8 cellular contexts compared by ENCODE assay signal in the genomic region with DNA sequence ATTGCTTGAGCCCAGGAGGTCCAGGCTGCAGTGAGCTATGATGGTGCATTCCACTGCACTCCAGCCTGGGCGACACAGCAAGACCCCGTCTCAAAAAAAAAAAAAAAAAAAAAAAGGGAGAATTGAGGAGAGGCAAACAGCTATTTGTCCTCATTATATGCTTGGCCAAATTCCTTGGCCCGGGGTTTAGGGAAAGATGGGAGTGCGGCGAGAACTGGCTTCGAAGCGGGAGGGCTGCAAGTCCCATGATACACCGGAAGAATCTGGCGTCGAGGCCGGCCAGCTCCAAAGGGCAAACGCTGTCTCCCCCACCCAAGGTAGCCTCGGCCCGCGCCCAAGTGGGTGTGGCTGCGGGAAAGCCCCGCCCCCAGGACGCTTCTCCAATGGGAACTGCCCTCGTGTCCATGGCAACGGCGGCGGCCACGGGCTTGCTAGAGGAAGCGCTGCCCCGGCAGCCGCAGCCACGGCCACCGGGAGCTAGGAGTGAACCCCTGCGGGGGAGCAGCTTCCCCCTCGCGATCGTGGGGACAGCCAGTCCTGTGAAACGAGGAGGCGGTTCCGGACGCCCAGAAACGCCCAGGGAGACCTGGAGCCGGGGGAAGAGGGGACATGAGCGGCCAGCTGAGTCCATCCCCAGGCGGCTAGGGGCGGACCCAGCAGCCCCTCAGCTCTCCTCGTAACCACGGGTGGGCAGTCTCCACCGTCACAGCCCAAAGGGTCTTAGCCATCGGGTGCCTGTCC. TPM values are rescaled to one million over a fixed set of nuclear protein-coding genes. Genes with fewer than 3 reads are reported as not detected.
A peak's percentile ranks its signal among the peaks of the same experiment; 100 is the strongest.
DNase-seq lines count a peak whose midpoint lies in the region; ATAC-seq, FAIRE-seq and TF ChIP-seq lines count a peak whose summit lies in the region.

A gene with protein sequence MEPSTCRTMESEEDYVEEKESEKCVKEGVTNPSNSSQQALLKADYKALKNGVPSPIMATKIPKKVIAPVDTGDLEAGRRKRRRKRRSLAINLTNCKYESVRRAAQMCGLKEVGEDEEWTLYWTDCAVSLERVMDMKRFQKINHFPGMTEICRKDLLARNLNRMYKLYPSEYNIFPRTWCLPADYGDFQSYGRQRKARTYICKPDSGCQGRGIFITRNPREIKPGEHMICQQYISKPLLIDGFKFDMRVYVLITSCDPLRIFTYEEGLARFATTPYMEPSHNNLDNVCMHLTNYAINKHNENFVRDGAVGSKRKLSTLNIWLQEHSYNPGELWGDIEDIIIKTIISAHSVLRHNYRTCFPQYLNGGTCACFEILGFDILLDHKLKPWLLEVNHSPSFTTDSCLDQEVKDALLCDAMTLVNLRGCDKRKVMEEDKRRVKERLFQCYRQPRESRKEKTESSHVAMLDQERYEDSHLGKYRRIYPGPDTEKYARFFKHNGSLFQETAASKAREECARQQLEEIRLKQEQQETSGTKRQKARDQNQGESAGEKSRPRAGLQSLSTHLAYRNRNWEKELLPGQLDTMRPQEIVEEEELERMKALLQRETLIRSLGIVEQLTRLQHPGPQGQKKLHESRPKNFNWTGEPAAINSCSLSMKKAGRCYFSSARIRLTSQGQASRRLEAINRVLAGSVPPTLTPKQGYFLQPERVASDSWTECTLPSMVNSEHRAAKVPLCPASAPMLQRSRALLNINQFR (plus strand): TSS at position 434 of the 741 bp plus-strand sequence. CDS start 1,075 bp downstream, outside the sequence.

- H3K4me3 ChIP-seq in DOHH2 (ENCODE audit: low read length) (peak within 1 kb of the TSS; percentile 75), HepG2 (replicated peaks in 1 of 3; ENCODE audit: insufficient read depth in 1 of 3, low read depth in 2 of 3, low read length in 3 of 3) (peak within 1 kb of the TSS; percentile 62 to 79 (median 73); a peak in 5 of 6 replicates)

- TF ChIP-seq EP300 in HepG2 (IDR thresholded peaks at IDR 0.05; ENCODE audit: low read depth in 2 of 2, low read length in 2 of 2) (no peak), HepG2 (CRISPR knock-in tag; IDR thresholded peaks at IDR 0.05; ENCODE audit: borderline replicate concordance) (0 out of 2 replicates have a peak, but pooled peaks have one; percentile 16)

- H3K4me2 ChIP-seq in DOHH2 (ENCODE audit: low read length) = peak within 1 kb of the TSS; percentile 97
- H3K4me2 ChIP-seq in HepG2 (ENCODE audit: low read depth, low read length) = peak within 1 kb of the TSS; percentile 97

- H3K27ac ChIP-seq in DOHH2 (ENCODE audit: low read depth, low read length) (no peak within 1 kb of the TSS), HepG2 (ENCODE audit: extremely low read length, insufficient read depth, low read length) (peak within 1 kb of the TSS; percentile 60)

- no peak within 1 kb of the TSS for H2AFZ ChIP-seq in HepG2 (ENCODE audit: low read length)

- TF ChIP-seq POLR2A in HepG2 (IDR thresholded peaks at IDR 0.05; ENCODE audit: insufficient read depth in 1 of 2, low read depth in 2 of 2, low read length in 2 of 2) = peak; percentile 64 to 84

- H3K27me3 ChIP-seq in DOHH2 (ENCODE audit: control insufficient read depth, low read length) (peaks cover 4% of the 10 kb centered on the region; the same call in 1 of the 2 replicates), HepG2 (ENCODE audit: control insufficient read depth in 1 of 2, insufficient read depth in 2 of 2, low read length in 2 of 2) (no peaks in the 10 kb centered on the region)

- no peaks in the 10 kb centered on the region for H3K79me2 ChIP-seq in DOHH2 (ENCODE audit: control insufficient read depth, low read length)
- H3K79me2 ChIP-seq in HepG2 (ENCODE audit: insufficient read depth, low read length) = no peaks in the 10 kb centered on the region

- peak; percentile 24; the same call in 1 of the 2 replicates for TF ChIP-seq RAD21 in HepG2 (CRISPR knock-in tag; IDR thresholded peaks at IDR 0.05)

- H3K9me3 ChIP-seq in DOHH2 (ENCODE audit: control insufficient read depth, insufficient read depth, low read length) (no peaks in the 10 kb centered on the region), HepG2 (ENCODE audit: low read length) (no peaks in the 10 kb centered on the region)

- H3K9me2 ChIP-seq in DOHH2 (replicated peaks; ENCODE audit: control insufficient read depth, low read length) = no peaks in the 10 kb centered on the region

- H3K9ac ChIP-seq in HepG2 (ENCODE audit: insufficient read depth, low read depth, low read length) = peak within 1 kb of the TSS; percentile 57

- POLR2A ChIA-PET in HepG2 (lab: Yijun Ruan, JAX) = interaction anchor here (0.6 to 3.5 kb wide), 16 partner anchors 9 to 241 kb away, joined by 3 to 50 read pairs (median 4); a partner anchor contains a TSS

- DNase-seq in NCI-H460 (ENCODE audit: extremely low read depth, low read depth) = peak; percentile 88
- DNase-seq in activated CD4-positive, alpha-beta T cell treated with anti-CD3 and anti-CD28 coated beads, Interleukin-2, amount 50 U/mL, for 24 hours (ENCODE audit: low read depth in 1 of 2, low spot score in 1 of 2) = peak; percentile 46 to 73
- DNase-seq in dedifferentiated amniotic fluid mesenchymal stem cell (ENCODE audit: extremely low spot score) = peak; percentile 68
- DNase-seq in HepG2 (ENCODE audit: low spot score) = peak; percentile 89
- DNase-seq in stimulated activated CD4-positive, alpha-beta T cell treated with anti-CD3 and anti-CD28 coated beads, Interleukin-2, amount 100 ng/mL, for 24 hours = peak; percentile 84 to 96

- intact Hi-C loops in HepG2 (cut with micrococcal nuclease; ENCODE audit: unreplicated experiment) = loop anchor here (1.0 to 2.0 kb wide), 2 partner anchors 15 to 16 kb away; a partner anchor contains a TSS

- H3K4me1 ChIP-seq in DOHH2 (ENCODE audit: control insufficient read depth, low read length) (peaks cover 10% of the 10 kb centered on the region), HepG2 (ENCODE audit: insufficient read depth, low read length) (peaks cover 57% of the 10 kb centered on the region)

- peaks cover 7% of the 10 kb centered on the region; the same call in 1 of the 2 replicates for H3F3A ChIP-seq in DOHH2 (ENCODE audit: control insufficient read depth, insufficient read depth)

- 4% methylated on average over 14 of the region's 45 CpGs for WGBS in HepG2 (ENCODE audit: low lambda C conversion rate)

- CTCF ChIA-PET in HepG2 (lab: Yijun Ruan, JAX; ENCODE audit: low intra/inter-chr PET ratio, low total read pairs) = no interaction called here

- in situ Hi-C loops in HepG2 (cut with HindIII; ENCODE audit: extremely low pct_ligation_motif_present, low pct_unique_long_range_greater_than_20kb) = no loop called here

- no TSS peak for BruUV-seq in HepG2 (replicated peaks; lab: Mats Ljungman, UMichigan)

- TF ChIP-seq CTCF in DOHH2 (IDR thresholded peaks at IDR 0.05; ENCODE audit: low read depth, low read length, poor library complexity, severe bottlenecking) = no peak
- TF ChIP-seq CTCF in HepG2 (CRISPR knock-in tag; IDR thresholded peaks at IDR 0.05) = peak; percentile 35

- FAIRE-seq in HepG2 (lab: Jason Lieb, UNC) = peak; percentile 52

- ATAC-seq in HG03095 (IDR thresholded peaks at IDR 0.05; ENCODE audit: unreplicated experiment) (peak; percentile 62), HepG2 (peak; percentile 94), GM19463 (IDR thresholded peaks at IDR 0.05; ENCODE audit: unreplicated experiment) (no peak)

- no peaks in the 10 kb centered on the region for H4K20me1 ChIP-seq in DOHH2 (ENCODE audit: control insufficient read depth, insufficient read depth, low read depth, low read length)
- no peaks in the 10 kb centered on the region for H4K20me1 ChIP-seq in HepG2 (ENCODE audit: insufficient read depth, low read length)

- H3K36me3 ChIP-seq in DOHH2 (ENCODE audit: control insufficient read depth, low read length) = no peaks in the 10 kb centered on the region
- no peaks in the 10 kb centered on the region for H3K36me3 ChIP-seq in HepG2 (replicated peaks in 1 of 2; ENCODE audit: control insufficient read depth in 1 of 2, insufficient read depth in 2 of 2, low read length in 2 of 2)

TF ChIP-seq in HepG2, 621 proteins besides CTCF, POLR2A, EP300 and RAD21 (continues in another document):
- no peak for TF ChIP-seq KLF12 (CRISPR knock-in tag; IDR thresholded peaks at IDR 0.05; ENCODE audit: borderline replicate concordance)

RNA-seq across cellular contexts. Expression of the gene that starts here (rescaled TPM):
- 0.10 and 0.43 TPM in 2 replicates for total RNA-seq in NCI-H460 (2014; rRNA removed; shearing (Covaris generic))
- polyA plus RNA-seq in NCI-H460 (2014; cell fraction: nucleus; rRNA removed) = 0.26 TPM in 1 of 2 replicates, not detected in the other
- 0.29 TPM in 1 of 2 replicates, not detected in the other for total RNA-seq in HepG2 (2016; rRNA removed; fragmentation: Illumina TruSeq; extraction: Trizol)
- 0.09 TPM in 1 of 2 replicates, not detected in the other for total RNA-seq in HepG2 (2016; cell fraction: cytosol; rRNA removed; fragmentation: Illumina TruSeq; extraction: Trizol; ENCODE audit: low read depth)
- total RNA-seq in HepG2 (2016; cell fraction: insoluble cytoplasmic fraction; rRNA removed; fragmentation: Illumina TruSeq; extraction: Trizol) = 0.11 TPM in 1 of 2 replicates, not detected in the other
- 0.21 TPM in 1 of 2 replicates, not detected in the other for total RNA-seq in HepG2 (2016; cell fraction: membrane; rRNA removed; fragmentation: Illumina TruSeq; extraction: Trizol)
- total RNA-seq in HepG2 (2016; cell fraction: nucleus; rRNA removed; fragmentation: Illumina TruSeq; extraction: Trizol) = 0.25 TPM in 1 of 2 replicates, not detected in the other
- polyA plus RNA-seq in HepG2 (2011; rRNA removed) = 0.07 and 0.08 TPM in 2 replicates
- 0.04 and 0.14 TPM in 2 replicates for polyA plus RNA-seq in HepG2 (2011; cell fraction: cytosol; rRNA removed)
- 0.21 and 0.51 TPM in 2 replicates for polyA plus RNA-seq in HepG2 (2011; cell fraction: nucleus; rRNA removed)
- polyA plus RNA-seq in HepG2 (2012) = not detected in 2 replicates
- polyA plus RNA-seq in HepG2 (2016; cell fraction: cytosol; fragmentation: Illumina TruSeq; extraction: Trizol; ENCODE audit: low read depth) = not detected in 2 replicates
- polyA plus RNA-seq in HepG2 (2016; cell fraction: insoluble cytoplasmic fraction; fragmentation: Illumina TruSeq; extraction: Trizol; ENCODE audit: low read depth) = not detected in 2 replicates
- polyA plus RNA-seq in HepG2 (2016; cell fraction: membrane; fragmentation: Illumina TruSeq; extraction: Trizol; ENCODE audit: low read depth) = 0.09 TPM in 1 of 2 replicates, not detected in the other
- polyA plus RNA-seq in HepG2 (2016; cell fraction: nucleus; fragmentation: Illumina TruSeq; extraction: Trizol; ENCODE audit: insufficient read depth, low read depth) = 0.28 TPM in 1 of 2 replicates, not detected in the other
- not detected in 2 replicates for polyA minus RNA-seq in HepG2 (2011; rRNA and poly(A)+ RNA removed; ENCODE audit: low replicate concordance)
- not detected in 2 replicates for polyA minus RNA-seq in HepG2 (2011; cell fraction: cytosol; rRNA and poly(A)+ RNA removed)
- polyA minus RNA-seq in HepG2 (2011; cell fraction: nucleus; rRNA and poly(A)+ RNA removed) = 0.26 TPM in 1 of 2 replicates, not detected in the other

Comparison
In these comparisons a context has a peak if more than half of its experiments do, and no peak if none do; other contexts are left out.
1. Peak in DNase-seq in NCI-H460; RNA of the gene not detected or under 1 TPM.
2. Peak in DNase-seq, ATAC-seq, H3K4me3 ChIP-seq, H3K27ac ChIP-seq, H3K9ac ChIP-seq and H3K4me2 ChIP-seq in HepG2; RNA of the gene not detected or under 1 TPM.